Comparison of ENCODE assay signal across 23 cellular contexts in genomic region chr15:82958638-82959037, GRCh38. TPM values are rescaled to one million over a fixed set of nuclear protein-coding genes. Genes with fewer than 3 reads are reported as not detected.
DNase-seq lines count a peak whose midpoint lies in the region; ATAC-seq and TF ChIP-seq lines count a peak whose summit lies in the region.
"Had no signal": no experiment of that assay in that cellular context is flagged by ENCODE, and none has a peak within 500 bp of the region (broad histone marks: within the 10 kb centered on the region; RNA-seq: fewer than 3 reads in every experiment).

No MANE protein-coding gene starts in this region.

- in situ Hi-C loops in mammary epithelial cell (cut with MboI; ENCODE audit: low sequenced_read_pairs in 2 of 2): no loop called here

- ATAC-seq in left ventricle myocardium superior (peak; percentile 81), GM19351 (IDR thresholded peaks at IDR 0.05; ENCODE audit: unreplicated experiment) (no peak), HG02759 (IDR thresholded peaks at IDR 0.05; ENCODE audit: unreplicated experiment) (no peak)

- H3K36me3 ChIP-seq in mammary epithelial cell (ENCODE audit: insufficient read depth, low read length) (no peaks in the 10 kb centered on the region), skeletal muscle tissue (ENCODE audit: control insufficient read depth in 3 of 3, insufficient read depth in 3 of 3, low read length in 3 of 3) (no peaks in the 10 kb centered on the region), endodermal cell (ENCODE audit: control insufficient read depth, insufficient read depth, low read length) (no peaks in the 10 kb centered on the region)
- H3K36me3 ChIP-seq: BE2C, SJSA1 had no signal

- no peaks in the 10 kb centered on the region for H4K20me1 ChIP-seq in mammary epithelial cell (ENCODE audit: insufficient read depth, low read length)

- H3K36me3 Mint-ChIP-seq in MCF 10A (ENCODE audit: insufficient read depth, unreplicated experiment) (no peaks in the 10 kb centered on the region), endodermal cell (ENCODE audit: low read depth) (no peaks in the 10 kb centered on the region)

- no peak overlapping the region for H3K27ac ChIP-seq in mammary epithelial cell (ENCODE audit: insufficient read depth, low read depth, low read length)
- H3K27ac ChIP-seq in skeletal muscle tissue (ENCODE audit: low read depth, low read length): peak overlapping the region; percentile 88
- H3K27ac ChIP-seq in endodermal cell (ENCODE audit: low read depth, low read length): no peak overlapping the region
- H3K27ac ChIP-seq: SJSA1 had no signal

- WGBS in mammary epithelial cell (ENCODE audit: low coverage, missing lambda C conversion rate): 17% methylated on average over 1 of the region's 1 CpG
- WGBS in endodermal cell (ENCODE audit: insufficient coverage in 1 of 2, insufficient read length in 1 of 2), 2 experiments: 87 to 100% methylated on average over 1 of the region's 1 CpG

- BruUV-seq in mammary epithelial cell (replicated peaks; lab: Mats Ljungman, UMichigan) (no TSS peak), MCF 10A (replicated peaks; lab: Mats Ljungman, UMichigan) (no TSS peak)

- H3K4me3 Mint-ChIP-seq in MCF 10A (ENCODE audit: unreplicated experiment) (no peak overlapping the region), endodermal cell (no peak overlapping the region)

- POLR2A ChIA-PET in MCF 10A (lab: Yijun Ruan, JAX): interaction anchor here (1.7 kb wide), 1 partner anchor 28 kb away, joined by 7 read pairs; the partner anchor contains the start of gene RAMAC

- H3K9me3 Mint-ChIP-seq in MCF 10A (ENCODE audit: unreplicated experiment) (no peaks in the 10 kb centered on the region), endodermal cell (no peaks in the 10 kb centered on the region)

- no peaks in the 10 kb centered on the region for H3K27me3 Mint-ChIP-seq in MCF 10A (ENCODE audit: insufficient read depth, unreplicated experiment)
- no peaks in the 10 kb centered on the region for H3K27me3 Mint-ChIP-seq in endodermal cell (ENCODE audit: insufficient read depth)

- no peaks in the 10 kb centered on the region for H3K79me2 ChIP-seq in mammary epithelial cell (ENCODE audit: insufficient read depth, low read length)

- H3K9me3 ChIP-seq in mammary epithelial cell (replicated peaks; ENCODE audit: insufficient read depth, low read length) (no peaks in the 10 kb centered on the region), skeletal muscle tissue (ENCODE audit: control insufficient read depth in 3 of 3, low read length in 3 of 3) (no peaks in the 10 kb centered on the region), endodermal cell (ENCODE audit: control insufficient read depth, low read length) (no peaks in the 10 kb centered on the region)
- H3K9me3 ChIP-seq: BE2C, SJSA1 had no signal

- H3K9ac ChIP-seq in mammary epithelial cell (ENCODE audit: insufficient read depth, low read length) (no peak overlapping the region), skeletal muscle tissue (ENCODE audit: low read depth in 1 of 3, low read length in 3 of 3) (peak overlapping the region in 2 of 3 donors; percentile 50 to 66), endodermal cell (ENCODE audit: extremely low read depth, low read length, poor library complexity, severe bottlenecking) (no peak overlapping the region)

- dilution Hi-C loops in mammary epithelial cell (cut with HindIII; ENCODE audit: low sequenced_read_pairs): no loop called here

- no peak overlapping the region for H3K4me2 ChIP-seq in mammary epithelial cell (ENCODE audit: insufficient read depth, low read depth, low read length)

- intact Hi-C loops in mammary epithelial cell (cut with micrococcal nuclease): no loop called here
- intact Hi-C loops in MCF 10A (cut with micrococcal nuclease): no loop called here
- intact Hi-C loops in left ventricle myocardium superior (cut with micrococcal nuclease): no loop called here

- H3K27ac Mint-ChIP-seq in MCF 10A (ENCODE audit: low read depth, unreplicated experiment) (no peak overlapping the region), endodermal cell (no peak overlapping the region)

- H3K4me1 ChIP-seq in mammary epithelial cell (ENCODE audit: insufficient read depth, low read length): peaks cover 7% of the 10 kb centered on the region
- H3K4me1 ChIP-seq in skeletal muscle tissue (ENCODE audit: control insufficient read depth in 3 of 3, insufficient read depth in 3 of 3, low read length in 3 of 3): peaks cover 23 to 36% (median 31%) of the 10 kb centered on the region in 3 donors
- H3K4me1 ChIP-seq in endodermal cell (ENCODE audit: control insufficient read depth, insufficient read depth, low read length): no peaks in the 10 kb centered on the region
- H3K4me1 ChIP-seq: BE2C, SJSA1 had no signal

- DNase-seq in mammary epithelial cell: no peak
- no peak for DNase-seq in MCF 10A (ENCODE audit: unreplicated experiment)
- no peak for DNase-seq in left ventricle myocardium superior
- DNase-seq in myocyte (ENCODE audit: low read depth): peak; percentile 51
- DNase-seq in endodermal cell: no peak
- DNase-seq: 8988T, ACHN, BE2C, Calu3, DMS79 treated with DMSO at 0.1 percent for 48 hours, GF-D8, Karpas-422, NCI-H1092 treated with DMSO at 0.1 percent for 48 hours, NCI-H146, NCI-H1930, NCI-H2107, NCI-H446, NCI-H524 treated with DMSO at 0.1 percent for 48 hours, NCI-H774 had no signal

- CTCF ChIA-PET in mammary epithelial cell (lab: Charles Lee; ENCODE audit: low non-redundant PET): no interaction called here
- CTCF ChIA-PET in MCF 10A (lab: Yijun Ruan, JAX): interaction anchor here (0.7 to 1.3 kb wide), 2 partner anchors 10 to 131 kb away, joined by 3 to 4 read pairs; no protein-coding TSS in a partner anchor

- TF ChIP-seq CTCF in mammary epithelial cell (conservative IDR thresholded peaks at IDR 0.05 in 1 of 2, IDR thresholded peaks at IDR 0.05 in 1 of 2; ENCODE audit: extremely low read depth in 1 of 2, insufficient read depth in 1 of 2, low read depth in 1 of 2, low read length in 2 of 2): no peak
- TF ChIP-seq CTCF in MCF 10A (IDR thresholded peaks at IDR 0.05; ENCODE audit: unreplicated experiment): no peak
- TF ChIP-seq CTCF in endodermal cell (conservative IDR thresholded peaks at IDR 0.05): no peak

- H2AFZ ChIP-seq in mammary epithelial cell (ENCODE audit: low read depth, low read length): peak overlapping the region; percentile 88

- H3K27me3 ChIP-seq in mammary epithelial cell (ENCODE audit: insufficient read depth, low read length) (no peaks in the 10 kb centered on the region), skeletal muscle tissue (ENCODE audit: control insufficient read depth in 3 of 3, insufficient read depth in 3 of 3, low read length in 3 of 3) (no peaks in the 10 kb centered on the region), endodermal cell (ENCODE audit: control insufficient read depth, insufficient read depth, low read length, poor library complexity, severe bottlenecking) (no peaks in the 10 kb centered on the region)
- H3K27me3 ChIP-seq: BE2C, SJSA1 had no signal

- H3K4me1 Mint-ChIP-seq in MCF 10A (ENCODE audit: insufficient read depth, unreplicated experiment) (peaks cover 5% of the 10 kb centered on the region), endodermal cell (peaks cover 2% of the 10 kb centered on the region)

- H3K4me3 ChIP-seq in mammary epithelial cell (replicated peaks in 1 of 3; ENCODE audit: insufficient read depth in 1 of 3, low read depth in 2 of 3, low read length in 3 of 3) (no peak overlapping the region), skeletal muscle tissue (ENCODE audit: low read length in 3 of 3) (no peak overlapping the region), endodermal cell (ENCODE audit: low read length) (no peak overlapping the region)
- H3K4me3 ChIP-seq: SJSA1 had no signal

RNA-seq across cellular contexts. Expression of gene HOMER2, which starts 6.1 kb away (rescaled TPM):
- 10 to 100 TPM; 22.9 to 30.0 TPM for total RNA-seq in mammary epithelial cell
- polyA plus RNA-seq in mammary epithelial cell: 14.9 TPM
- 1.6 TPM for polyA minus RNA-seq in mammary epithelial cell
- total RNA-seq in MCF 10A (2022): 8.8 and 17.0 TPM in 2 replicates
- total RNA-seq in left ventricle myocardium superior: 59.4 TPM
- total RNA-seq in myocyte: 18.8 and 25.4 TPM in 2 replicates
- polyA plus RNA-seq in myocyte (2012): 21.5 TPM
- 11.0 TPM for total RNA-seq in skeletal muscle tissue
- 10 to 100 TPM; 31.8 to 32.7 TPM for total RNA-seq in endodermal cell
- 14.5 TPM for polyA plus RNA-seq in endodermal cell (2013, experiment 1 of 2)
- polyA plus RNA-seq in endodermal cell (2013, experiment 2 of 2): 13.2 TPM

RNA-seq across cellular contexts. Expression of gene RAMAC, which starts 27.4 kb away (rescaled TPM):
- total RNA-seq in mammary epithelial cell (10 to 100 TPM; 22.1 to 30.5 TPM), MCF 10A (2022) (21.0 and 25.6 TPM in 2 replicates), left ventricle myocardium superior (15.0 TPM), myocyte (17.1 and 24.8 TPM in 2 replicates), skeletal muscle tissue (26.1 TPM), endodermal cell (10 to 100 TPM; 37.3 to 40.8 TPM)
- polyA plus RNA-seq in mammary epithelial cell: 26.7 TPM
- polyA minus RNA-seq in mammary epithelial cell: 6.6 TPM
- 24.4 TPM for polyA plus RNA-seq in myocyte (2012)
- polyA plus RNA-seq in endodermal cell (2013, experiment 1 of 2): 35.0 TPM
- 36.3 TPM for polyA plus RNA-seq in endodermal cell (2013, experiment 2 of 2)

RNA-seq across cellular contexts. Expression of gene C15orf40, which starts 52.8 kb away (rescaled TPM):
- total RNA-seq in mammary epithelial cell (10 to 100 TPM; 14.7 to 28.6 TPM), MCF 10A (2022) (38.1 and 39.3 TPM in 2 replicates), left ventricle myocardium superior (8.8 TPM), myocyte (16.4 and 19.6 TPM in 2 replicates), skeletal muscle tissue (18.3 TPM), endodermal cell (10 to 100 TPM; 15.5 to 17.7 TPM)
- 29.1 TPM for polyA plus RNA-seq in mammary epithelial cell
- polyA minus RNA-seq in mammary epithelial cell: 21.7 TPM
- 32.4 TPM for polyA plus RNA-seq in myocyte (2012)
- polyA plus RNA-seq in endodermal cell (2013, experiment 1 of 2): 16.0 TPM
- polyA plus RNA-seq in endodermal cell (2013, experiment 2 of 2): 19.5 TPM

Comparison
In these comparisons a context has a peak if more than half of its experiments do, and no peak if none do; other contexts are left out.
1. H3K9ac ChIP-seq: peak in skeletal muscle tissue (2 of 3); none in mammary epithelial cell (single experiment) and endodermal cell (single experiment).